13 cellular contexts compared by ENCODE assay signal in the genomic region with DNA sequence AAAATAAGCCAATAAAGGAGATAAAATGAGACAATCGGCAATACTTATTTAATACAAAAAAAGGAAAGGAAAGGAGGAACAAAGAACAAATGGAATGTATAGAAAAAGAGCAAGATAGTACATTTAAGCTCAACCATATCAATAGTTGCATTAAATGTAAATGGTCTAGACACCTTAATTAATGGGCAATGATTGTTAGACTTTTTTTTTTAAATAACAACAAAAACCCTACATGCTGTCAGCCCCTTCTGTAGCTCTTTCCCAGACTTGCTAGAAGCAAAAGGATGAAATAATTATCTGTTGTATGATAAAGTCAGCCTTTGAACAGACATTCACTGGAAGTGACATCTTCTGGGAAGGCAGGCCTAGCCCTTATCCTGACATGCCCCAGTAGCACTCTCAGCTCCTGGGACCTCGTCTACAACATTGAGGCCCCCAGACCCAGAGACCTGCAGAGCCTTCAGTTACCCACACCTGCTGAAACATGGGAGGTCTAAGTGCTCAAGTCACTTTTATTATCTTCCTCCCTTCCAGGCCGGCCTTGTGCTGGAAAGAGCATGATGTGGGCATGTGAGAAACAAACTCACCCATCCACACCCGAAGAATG. TPM values are rescaled to one million over a fixed set of nuclear protein-coding genes. Genes with fewer than 3 reads are reported as not detected.
A peak's percentile ranks its signal among the peaks of the same experiment; 100 is the strongest.
DNase-seq lines count a peak whose midpoint lies in the region; TF ChIP-seq lines count a peak whose summit lies in the region.
"Had no signal": no experiment of that assay in that cellular context is flagged by ENCODE, and none has a peak within 500 bp of the region (broad histone marks: within the 10 kb centered on the region; RNA-seq: fewer than 3 reads in every experiment).

No MANE protein-coding gene starts in this region.

- H3K36me3 Mint-ChIP-seq in progenitor cell of endocrine pancreas (ENCODE audit: insufficient read depth), result peaks cover 37% of the 10 kb centered on the region

- H3K27me3 ChIP-seq in HUES6 (ENCODE audit: control insufficient read depth, insufficient read depth, low read length) (no peaks in the 10 kb centered on the region), iPS-20b (ENCODE audit: insufficient read depth, low read length) (no peaks in the 10 kb centered on the region), tibial nerve (no peaks in the 10 kb centered on the region)

- H3K4me3 ChIP-seq in HUES6 (ENCODE audit: low read depth, low read length) (peak overlapping the region; percentile 44), iPS-20b (ENCODE audit: low read length) (peak overlapping the region; percentile 2; the same call in 1 of the 2 replicates), tibial nerve (no peak overlapping the region)

- peak overlapping the region; percentile 99 for H3K27ac Mint-ChIP-seq in progenitor cell of endocrine pancreas

- peak overlapping the region; percentile 61 for H3K4me3 Mint-ChIP-seq in progenitor cell of endocrine pancreas (ENCODE audit: low read depth)

- H3K9ac ChIP-seq in ES-I3 (ENCODE audit: low read depth, low read length) (peak overlapping the region; percentile 3), HUES6 (ENCODE audit: low read length) (peak overlapping the region; percentile 59), iPS-20b (ENCODE audit: low read depth, low read length) (no peak overlapping the region)
- H3K9ac ChIP-seq: KMS-11 had no signal

- H3K36me3 ChIP-seq in ES-I3 (ENCODE audit: insufficient read depth, low read length), result no peaks in the 10 kb centered on the region; the same call in none of the 2 replicates
- peaks cover 11% of the 10 kb centered on the region for H3K36me3 ChIP-seq in HUES6 (ENCODE audit: control insufficient read depth, insufficient read depth, low read length)
- peaks cover 15% of the 10 kb centered on the region for H3K36me3 ChIP-seq in iPS-20b (ENCODE audit: insufficient read depth, low read depth, low read length)
- H3K36me3 ChIP-seq in tibial nerve, result peaks cover 0 to 31% (median 0%) of the 10 kb centered on the region in 3 donors

- peaks cover 21% of the 10 kb centered on the region for H3K4me1 Mint-ChIP-seq in progenitor cell of endocrine pancreas (ENCODE audit: low read depth)

- TF ChIP-seq CTCF in progenitor cell of endocrine pancreas (IDR thresholded peaks at IDR 0.05; ENCODE audit: unreplicated experiment) (no peak), tibial nerve (IDR thresholded peaks at IDR 0.05) (no peak)

- H3K27ac ChIP-seq in HUES6 (ENCODE audit: low read depth, low read length) (no peak overlapping the region), iPS-20b (ENCODE audit: low read length) (no peak overlapping the region), tibial nerve (no peak overlapping the region)
- H3K27ac ChIP-seq: KMS-11 had no signal

- H3K9me3 ChIP-seq in ES-I3 (ENCODE audit: control insufficient read depth, insufficient read depth, low read length) (peaks cover 5% of the 10 kb centered on the region; the same call in 1 of the 2 replicates), HUES6 (ENCODE audit: control insufficient read depth, insufficient read depth, low read depth, low read length) (peaks cover 18% of the 10 kb centered on the region), iPS-20b (ENCODE audit: insufficient read depth, low read depth, low read length) (peaks cover 5% of the 10 kb centered on the region), tibial nerve (peaks cover 0 to 4% (median 0%) of the 10 kb centered on the region in 4 donors)

- TF ChIP-seq POLR2A in tibial nerve (IDR thresholded peaks at IDR 0.05), result no peak

- DNase-seq in progenitor cell of endocrine pancreas (ENCODE audit: low spot score, unreplicated experiment) (no peak), OCI-M1 (lab: John Stamatoyannopoulos, UW) (no peak), kidney tubule cell (ENCODE audit: low spot score) (no peak), tibial nerve (ENCODE audit: low spot score in 2 of 2) (no peak)
- DNase-seq: COR-L47, NCI-H1048, NCI-H146, NCI-H510A treated with DMSO at 0.1 percent for 48 hours, NCI-H82 had no signal

- H3K27me3 Mint-ChIP-seq in progenitor cell of endocrine pancreas, result no peaks in the 10 kb centered on the region

- peaks cover 20% of the 10 kb centered on the region for H3K9me3 Mint-ChIP-seq in progenitor cell of endocrine pancreas (ENCODE audit: low read depth)

- 97 to 100% methylated on average over 4 of the region's 4 CpGs for WGBS in tibial nerve, 2 donors

- peaks cover 6% of the 10 kb centered on the region; the same call in 1 of the 2 replicates for H3K4me1 ChIP-seq in ES-I3 (ENCODE audit: insufficient read depth, low read length)
- peaks cover 10% of the 10 kb centered on the region for H3K4me1 ChIP-seq in HUES6 (ENCODE audit: control insufficient read depth, insufficient read depth, low read length)
- H3K4me1 ChIP-seq in iPS-20b (ENCODE audit: insufficient read depth, low read length), result no peaks in the 10 kb centered on the region; the same call in 1 of the 2 replicates
- H3K4me1 ChIP-seq in tibial nerve, result peaks cover 0 to 18% (median 7%) of the 10 kb centered on the region in 4 donors

- no peak for TF ChIP-seq EP300 in tibial nerve (IDR thresholded peaks at IDR 0.05)

RNA-seq across cellular contexts. Expression of a gene that starts 13.4 kb away (rescaled TPM):
- total RNA-seq in progenitor cell of endocrine pancreas (98.6 and 116 TPM in 2 replicates), tibial nerve (100 to 1,000 TPM; 260 to 422 (median 378) TPM)

RNA-seq across cellular contexts. Expression of a gene that starts 29.2 kb away (rescaled TPM):
- total RNA-seq in progenitor cell of endocrine pancreas, result 147 and 151 TPM in 2 replicates
- 100 to 1,000 TPM; 130 to 199 (median 144) TPM for total RNA-seq in tibial nerve

RNA-seq across cellular contexts. Expression of a gene that starts 34.5 kb away (rescaled TPM):
- 12.3 and 12.6 TPM in 2 replicates for total RNA-seq in progenitor cell of endocrine pancreas
- 10 to 100 TPM in 1 of 4 donors, 1 to 10 TPM in 3; 5.9 to 12.3 (median 6.7) TPM for total RNA-seq in tibial nerve

RNA-seq across cellular contexts. Expression of a gene that starts 42.3 kb away (rescaled TPM):
- 8.9 and 9.7 TPM in 2 replicates for total RNA-seq in progenitor cell of endocrine pancreas
- 10 to 100 TPM in 1 of 4 donors, 1 to 10 TPM in 3; 4.8 to 11.4 (median 6.3) TPM for total RNA-seq in tibial nerve

Comparison
In these comparisons a context has a peak if more than half of its experiments do, and no peak if none do; other contexts are left out.
1. H3K4me3 ChIP-seq: peak in HUES6 (single experiment) and iPS-20b (single experiment); none in tibial nerve (0 of 4).